ENCODE assay signal across 17 cellular contexts in genomic region chr21:46171585-46171984, GRCh38. TPM values are rescaled to one million over a fixed set of nuclear protein-coding genes. Genes with fewer than 3 reads are reported as not detected.
DNase-seq lines count a peak whose midpoint lies in the region; TF ChIP-seq lines count a peak whose summit lies in the region.
"Had no signal": no experiment of that assay in that cellular context is flagged by ENCODE, and none has a peak within 500 bp of the region (broad histone marks: within the 10 kb centered on the region; RNA-seq: fewer than 3 reads in every experiment).

No MANE protein-coding gene starts in this region.

- H3K9ac ChIP-seq in GM23248 = no peak overlapping the region

- no peaks in the 10 kb centered on the region for H3K79me2 ChIP-seq in GM23248 (ENCODE audit: insufficient read depth)

- H3K9me3 Mint-ChIP-seq in osteocyte (ENCODE audit: unreplicated experiment) = peaks cover 17% of the 10 kb centered on the region

- H3K27me3 ChIP-seq in GM23248 (replicated peaks; ENCODE audit: insufficient read depth) = no peaks in the 10 kb centered on the region

- H3K4me1 Mint-ChIP-seq in osteocyte (ENCODE audit: unreplicated experiment) = no peaks in the 10 kb centered on the region
- H3K4me1 Mint-ChIP-seq: CD14-positive monocyte had no signal

- H2AFZ ChIP-seq in GM23248 = no peak overlapping the region
- H2AFZ ChIP-seq: PC-9 had no signal

- peaks cover 16% of the 10 kb centered on the region for H3K36me3 Mint-ChIP-seq in osteocyte (ENCODE audit: unreplicated experiment)

- peak; percentile 38 for DNase-seq in AG10803 (ENCODE audit: low read depth)
- DNase-seq in GM23248 = peak; percentile 20
- peak; percentile 63 for DNase-seq in fibroblast of pulmonary artery (ENCODE audit: low read depth)
- DNase-seq in osteocyte (ENCODE audit: extremely low spot score, unreplicated experiment) = peak; percentile 8
- DNase-seq in NCI-H69 (lab: John Stamatoyannopoulos, UW) = no peak
- DNase-seq in NCI-H2196 (lab: John Stamatoyannopoulos, UW; ENCODE audit: unreplicated experiment) = no peak
- DNase-seq in foreskin fibroblast = no peak
- DNase-seq: AML-193, KBM-7, NCI-H1436 treated with DMSO at 0.1 percent for 48 hours, NCI-H2029 treated with DMSO at 0.1 percent for 48 hours, NCI-H2171 treated with DMSO at 0.1 percent for 48 hours, NCI-H82, PC-9 had no signal

- H3K9me2 ChIP-seq in GM23248 (ENCODE audit: insufficient read depth) = no peaks in the 10 kb centered on the region

- H3K4me3 ChIP-seq in AG10803 (ENCODE audit: low read length) = no peak overlapping the region
- no peak overlapping the region for H3K4me3 ChIP-seq in GM23248
- no peak overlapping the region for H3K4me3 ChIP-seq in fibroblast of pulmonary artery (replicated peaks; ENCODE audit: low read depth, low read length)
- H3K4me3 ChIP-seq in foreskin fibroblast (ENCODE audit: low read depth in 1 of 2, low read length in 2 of 2) = no peak overlapping the region
- H3K4me3 ChIP-seq: PC-9 had no signal

- peaks cover 2% of the 10 kb centered on the region for H3K27me3 Mint-ChIP-seq in osteocyte (ENCODE audit: unreplicated experiment)

- H4K20me1 ChIP-seq in GM23248 (ENCODE audit: insufficient read depth) = no peaks in the 10 kb centered on the region

- no peak overlapping the region for H3K4me2 ChIP-seq in GM23248 (ENCODE audit: unreplicated experiment)
- H3K4me2 ChIP-seq: PC-9 had no signal

- TF ChIP-seq CTCF in AG10803 (conservative IDR thresholded peaks at IDR 0.05; ENCODE audit: low read length) (no peak), fibroblast of pulmonary artery (IDR thresholded peaks at IDR 0.05; ENCODE audit: low read length, missing control alignments) (no peak), osteocyte (IDR thresholded peaks at IDR 0.05) (no peak), foreskin fibroblast (IDR thresholded peaks at IDR 0.05; ENCODE audit: low read depth, low read length) (no peak)

- no peaks in the 10 kb centered on the region for H3K4me1 ChIP-seq in GM23248 (ENCODE audit: insufficient read depth)

- H3F3A ChIP-seq in GM23248 (ENCODE audit: insufficient read depth) = peaks cover 7% of the 10 kb centered on the region; the same call in 1 of the 2 replicates

- H3K27ac ChIP-seq in GM23248 = no peak overlapping the region
- H3K27ac ChIP-seq: PC-9 had no signal

- no peaks in the 10 kb centered on the region for H3K9me3 ChIP-seq in GM23248 (ENCODE audit: low read depth)

- no peaks in the 10 kb centered on the region for H3K36me3 ChIP-seq in GM23248 (ENCODE audit: low read depth)

- in situ Hi-C loops in GM23248 (cut with MboI) = no loop called here

- 19 to 24% methylated on average over 2 of the region's 2 CpGs for WGBS in GM23248 (ENCODE audit: low coverage in 1 of 2, low lambda C conversion rate in 2 of 2, missing lambda C conversion rate in 2 of 2), 2 experiments

- H3K27ac Mint-ChIP-seq in osteocyte (ENCODE audit: unreplicated experiment) = no peak overlapping the region

- H3K4me3 Mint-ChIP-seq in osteocyte (ENCODE audit: unreplicated experiment) = no peak overlapping the region
- H3K4me3 Mint-ChIP-seq: CD14-positive monocyte had no signal

RNA-seq across cellular contexts. Expression of gene SPATC1L, which starts 12.7 kb away (rescaled TPM):
- 5.2 and 5.3 TPM in 2 replicates for total RNA-seq in GM23248 (2014; rRNA removed; shearing (Covaris generic))
- 15.2 and 15.7 TPM in 2 replicates for polyA plus RNA-seq in GM23248 (2016; fragmentation: Nextera tagmentation; extraction: Ambion mirVana)
- 17.5 and 18.9 TPM in 2 replicates for total RNA-seq in osteocyte

RNA-seq across cellular contexts. Expression of gene FTCD, which starts 16.2 kb away (rescaled TPM):
- total RNA-seq in GM23248 (2014; rRNA removed; shearing (Covaris generic)) = not detected in 2 replicates
- polyA plus RNA-seq in GM23248 (2016; fragmentation: Nextera tagmentation; extraction: Ambion mirVana) = not detected in 2 replicates
- 2.3 and 2.5 TPM in 2 replicates for total RNA-seq in osteocyte
- total RNA-seq: H7, M059J had no signal
- polyA plus RNA-seq: CD14-positive monocyte had no signal

RNA-seq across cellular contexts. Expression of gene LSS, which starts 57.0 kb away (rescaled TPM):
- total RNA-seq in GM23248 (2014; rRNA removed; shearing (Covaris generic)) = 41.1 and 45.7 TPM in 2 replicates
- polyA plus RNA-seq in GM23248 (2016; fragmentation: Nextera tagmentation; extraction: Ambion mirVana) = 26.8 and 28.0 TPM in 2 replicates
- total RNA-seq in osteocyte = 92.0 and 101 TPM in 2 replicates

Comparison
In these comparisons a context has a peak if more than half of its experiments do, and no peak if none do; other contexts are left out.
1. DNase-seq: peak in AG10803 (single experiment), GM23248 (single experiment), fibroblast of pulmonary artery (single experiment) and osteocyte (single experiment); none in NCI-H69 (single experiment), NCI-H2196 (single experiment) and foreskin fibroblast (0 of 2).